ENCODE assay signal across 29 cellular contexts in genomic region chr7:1079546-1079945, GRCh38. TPM values are rescaled to one million over a fixed set of nuclear protein-coding genes. Genes with fewer than 3 reads are reported as not detected.
"Had no signal": no experiment of that assay in that cellular context is flagged by ENCODE, and none has a peak within 500 bp of the region (broad histone marks: within the 10 kb centered on the region; RNA-seq: fewer than 3 reads in every experiment).

No MANE protein-coding gene starts in this region.

- H3K9me3 ChIP-seq: adrenal gland, Peyer's patch had no signal

- H3K4me3 ChIP-seq: adrenal gland, Peyer's patch had no signal

- H3K36me3 Mint-ChIP-seq: activated CD4-positive, alpha-beta memory T cell treated with anti-CD3 and anti-CD28 coated beads for 36 hours; activated naive CD4-positive, alpha-beta T cell treated with anti-CD3 and anti-CD28 coated beads, Interleukin-2, amount 50 U/mL, for 72 hours had no signal

- H3K27ac Mint-ChIP-seq: activated CD4-positive, alpha-beta memory T cell treated with anti-CD3 and anti-CD28 coated beads for 36 hours; activated naive CD4-positive, alpha-beta T cell treated with anti-CD3 and anti-CD28 coated beads for 36 hours; activated naive CD4-positive, alpha-beta T cell treated with anti-CD3 and anti-CD28 coated beads, Interleukin-2, amount 50 U/mL, for 72 hours; activated T-helper 1 cell treated with anti-CD3 and anti-CD28 coated beads, Interleukin-12 subunit alpha, Interleukin-12 subunit beta, Interleukin-2, Interleukin-4 antibody, amounts not matched to agents 30 ng/mL and 10 ng/mL and 1 ng/mL, durations not matched to agents 14 hours and 24 hours and 36 hours had no signal

- H3K9ac ChIP-seq: KMS-11 had no signal

- H3K4me3 Mint-ChIP-seq: activated CD4-positive, alpha-beta memory T cell treated with anti-CD3 and anti-CD28 coated beads for 36 hours; activated naive CD4-positive, alpha-beta T cell treated with anti-CD3 and anti-CD28 coated beads for 36 hours; activated T-cell treated with anti-CD3 and anti-CD28 coated beads, Interleukin-2, amount 50 U/mL, for 4 hours; activated T-helper 1 cell treated with anti-CD3 and anti-CD28 coated beads, Interleukin-12 subunit alpha, Interleukin-12 subunit beta, Interleukin-2, Interleukin-4 antibody, amounts not matched to agents 30 ng/mL and 10 ng/mL and 1 ng/mL, durations not matched to agents 14 hours and 24 hours and 36 hours; central memory CD8-positive, alpha-beta T cell had no signal

- H3K27me3 ChIP-seq: adrenal gland, brain microvascular endothelial cell, Peyer's patch had no signal

- H3K27me3 Mint-ChIP-seq: activated CD4-positive, alpha-beta memory T cell treated with anti-CD3 and anti-CD28 coated beads for 36 hours; central memory CD8-positive, alpha-beta T cell had no signal

- H3K9me3 Mint-ChIP-seq: activated CD4-positive, alpha-beta memory T cell treated with anti-CD3 and anti-CD28 coated beads for 36 hours; activated naive CD4-positive, alpha-beta T cell treated with anti-CD3 and anti-CD28 coated beads for 36 hours; activated naive CD4-positive, alpha-beta T cell treated with anti-CD3 and anti-CD28 coated beads, Interleukin-2, amount 50 U/mL, for 72 hours; activated T-cell treated with anti-CD3 and anti-CD28 coated beads, Interleukin-2, amount 50 U/mL, for 4 hours; activated T-helper 1 cell treated with anti-CD3 and anti-CD28 coated beads, Interleukin-12 subunit alpha, Interleukin-12 subunit beta, Interleukin-2, Interleukin-4 antibody, amounts not matched to agents 30 ng/mL and 10 ng/mL and 1 ng/mL, durations not matched to agents 14 hours and 24 hours and 36 hours; central memory CD8-positive, alpha-beta T cell had no signal

- H3K4me1 Mint-ChIP-seq: central memory CD8-positive, alpha-beta T cell had no signal

- ATAC-seq: activated CD4-positive, CD25-positive, alpha-beta regulatory T cell treated with anti-CD3 and anti-CD28 coated beads, Interleukin-2, amount 50 U/mL, for 24 hours; activated naive CD4-positive, alpha-beta T cell treated with anti-CD3 and anti-CD28 coated beads, Interleukin-2, amount 50 U/mL, for 72 hours; activated T-cell treated with anti-CD3 and anti-CD28 coated beads, Interleukin-2, amount 50 U/mL, for 4 hours; PC-3 had no signal

- DNase-seq: activated CD4-positive, alpha-beta memory T cell treated with anti-CD3 and anti-CD28 coated beads for 36 hours; activated CD4-positive, alpha-beta T cell treated with anti-CD3 and anti-CD28 coated beads for 4 hours; activated CD4-positive, alpha-beta T cell treated with anti-CD3 and anti-CD28 coated beads, Interleukin-2, amount 50 U/mL, for 1 hour; activated CD8-positive, alpha-beta memory T cell treated with anti-CD3 and anti-CD28 coated beads, Interleukin-2, amount 50 U/mL, for 4 hours; activated gamma-delta T cell treated with Interleukin-2 at 50 U/mL for 16 hours; activated naive CD4-positive, alpha-beta T cell treated with anti-CD3 and anti-CD28 coated beads for 36 hours; activated T-cell treated with anti-CD3 and anti-CD28 coated beads for 4 hours; activated T-cell treated with anti-CD3 and anti-CD28 coated beads, Interleukin-2, amount 50 U/mL, for 4 hours; adrenal gland; brain microvascular endothelial cell; NCI-H1105; NCI-H1417 treated with DMSO at 0.1 percent for 48 hours; NCI-H1930; NCI-H345; NCI-H524 treated with DMSO at 0.1 percent for 48 hours; NCI-H748 treated with DMSO at 0.1 percent for 48 hours; NK-92 treated with Interleukin-12 subunit alpha and Interleukin-12 subunit beta, amount 100 ng/mL, for 24 hours; PC-3; Peyer's patch; Right ventricle myocardium superior; RPMI8226; T1000 had no signal

- H3K4me2 ChIP-seq: KMS-11 had no signal

- H3K27ac ChIP-seq: adrenal gland, brain microvascular endothelial cell, KMS-11, Peyer's patch had no signal

- H3K36me3 ChIP-seq: adrenal gland, brain microvascular endothelial cell, Peyer's patch had no signal

RNA-seq across cellular contexts. Expression of gene GPER1, which starts 8.4 kb away (rescaled TPM):
- total RNA-seq: activated naive CD4-positive, alpha-beta T cell treated with anti-CD3 and anti-CD28 coated beads for 36 hours; activated naive CD4-positive, alpha-beta T cell treated with anti-CD3 and anti-CD28 coated beads, Interleukin-2, amount 50 U/mL, for 72 hours; activated T-helper 1 cell treated with anti-CD3 and anti-CD28 coated beads, Interleukin-12 subunit alpha, Interleukin-12 subunit beta, Interleukin-2, Interleukin-4 antibody, amounts not matched to agents 30 ng/mL and 10 ng/mL and 1 ng/mL, durations not matched to agents 14 hours and 24 hours and 36 hours; T-helper 1 cell treated with Interleukin-12 subunit alpha and Interleukin-12 subunit beta and Interleukin-4 antibody, amounts not matched to agents 30 ng/mL and 1 ng/mL, for 36 hours had no signal

RNA-seq across cellular contexts. Expression of gene GPR146, which starts 35.2 kb away (rescaled TPM):
- total RNA-seq: MCF 10A had no signal
